Comparison of ENCODE assay signal across 19 cellular contexts in the genomic region with DNA sequence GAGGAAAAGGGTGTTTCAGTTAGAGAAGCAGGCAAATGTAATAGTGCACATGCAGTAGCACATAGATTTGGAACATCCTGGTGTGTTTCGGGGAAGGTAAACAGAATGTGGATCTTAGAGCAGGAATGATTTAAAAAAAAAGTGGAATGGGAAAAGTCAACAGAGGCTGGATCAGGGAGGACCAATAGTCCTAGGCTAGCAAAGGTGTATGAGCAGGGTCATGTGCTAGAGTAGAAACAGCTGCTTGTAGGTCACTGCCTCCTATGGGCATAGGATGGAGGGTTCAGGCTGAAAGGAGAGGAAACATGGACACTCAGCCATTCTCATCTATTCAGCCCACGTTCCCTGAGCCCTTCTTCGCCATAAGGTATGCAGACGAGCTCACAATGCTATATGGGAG.
"Had no signal": no experiment of that assay in that cellular context is flagged by ENCODE, and none has a peak within 500 bp of the region (broad histone marks: within the 10 kb centered on the region; RNA-seq: fewer than 3 reads in every experiment).

No MANE protein-coding gene starts in this region.

- H3K9me3 ChIP-seq: body of pancreas, esophagus squamous epithelium, psoas muscle, thoracic aorta had no signal

- H3K4me1 ChIP-seq: psoas muscle had no signal

- H3K27ac ChIP-seq: body of pancreas, esophagus squamous epithelium, psoas muscle, thoracic aorta had no signal

- H3K9me3 Mint-ChIP-seq: activated CD4-positive, alpha-beta T cell treated with anti-CD3 and anti-CD28 coated beads, Interleukin-2, amount 10 ng/mL, durations not matched to agents 7 days and 5 days; activated naive CD8-positive, alpha-beta T cell treated with anti-CD3 and anti-CD28 coated beads for 36 hours; central memory CD8-positive, alpha-beta T cell; natural killer cell treated with Interleukin-12 subunit alpha and Interleukin-12 subunit beta and Interleukin-15 and Interleukin-18, amount 100 ng/mL, for 72 hours; T-helper 2 cell treated with Interferon-gamma antibody and Interleukin-4, amounts not matched to agents 5 μg/mL and 100 μg/mL, for 36 hours had no signal

- ATAC-seq: body of pancreas; left ventricle myocardium superior; natural killer cell treated with Interleukin-12 subunit alpha and Interleukin-12 subunit beta and Interleukin-15 and Interleukin-18, amount 100 ng/mL, for 72 hours; psoas muscle had no signal

- FAIRE-seq: endothelial cell of umbilical vein, kidney had no signal

- H3K36me3 Mint-ChIP-seq: natural killer cell treated with Interleukin-12 subunit alpha and Interleukin-12 subunit beta and Interleukin-15 and Interleukin-18, amount 100 ng/mL, for 72 hours had no signal

- H3K4me3 ChIP-seq: body of pancreas, esophagus squamous epithelium, psoas muscle, thoracic aorta had no signal

- H3K27me3 Mint-ChIP-seq: activated CD4-positive, alpha-beta T cell treated with anti-CD3 and anti-CD28 coated beads, Interleukin-2, amount 10 ng/mL, durations not matched to agents 7 days and 5 days; activated naive CD8-positive, alpha-beta T cell treated with anti-CD3 and anti-CD28 coated beads for 36 hours; central memory CD8-positive, alpha-beta T cell; natural killer cell treated with Interleukin-12 subunit alpha and Interleukin-12 subunit beta and Interleukin-15 and Interleukin-18, amount 100 ng/mL, for 72 hours had no signal

- H3K4me3 Mint-ChIP-seq: activated CD4-positive, alpha-beta T cell treated with anti-CD3 and anti-CD28 coated beads, Interleukin-2, amount 10 ng/mL, durations not matched to agents 7 days and 5 days; activated naive CD8-positive, alpha-beta T cell treated with anti-CD3 and anti-CD28 coated beads for 36 hours; central memory CD8-positive, alpha-beta T cell; natural killer cell treated with Interleukin-12 subunit alpha and Interleukin-12 subunit beta and Interleukin-15 and Interleukin-18, amount 100 ng/mL, for 72 hours; T-helper 2 cell treated with Interferon-gamma antibody and Interleukin-4, amounts not matched to agents 5 μg/mL and 100 μg/mL, for 36 hours had no signal

- H3K27me3 ChIP-seq: body of pancreas, esophagus squamous epithelium had no signal

- H3K27ac Mint-ChIP-seq: activated CD4-positive, alpha-beta T cell treated with anti-CD3 and anti-CD28 coated beads, Interleukin-2, amount 10 ng/mL, durations not matched to agents 7 days and 5 days; activated naive CD8-positive, alpha-beta T cell treated with anti-CD3 and anti-CD28 coated beads for 36 hours; natural killer cell treated with Interleukin-12 subunit alpha and Interleukin-12 subunit beta and Interleukin-15 and Interleukin-18, amount 100 ng/mL, for 72 hours; T-helper 2 cell treated with Interferon-gamma antibody and Interleukin-4, amounts not matched to agents 5 μg/mL and 100 μg/mL, for 36 hours had no signal

- DNase-seq: activated CD4-positive, alpha-beta T cell treated with anti-CD3 and anti-CD28 coated beads, Interleukin-2, amount 10 ng/mL, durations not matched to agents 7 days and 5 days; activated CD8-positive, alpha-beta memory T cell treated with anti-CD3 and anti-CD28 coated beads, Interleukin-2, amount 50 U/mL, for 48 hours; activated naive CD8-positive, alpha-beta T cell treated with anti-CD3 and anti-CD28 coated beads for 36 hours; amygdala; body of pancreas; cortex of kidney; effector CD4-positive, alpha-beta T cell; esophagus squamous epithelium; hippocampal formation; kidney; left ventricle myocardium superior; mesenchymal stem cell; psoas muscle; stimulated activated CD4-positive, alpha-beta T cell treated with anti-CD3 and anti-CD28 coated beads, Interleukin-1b, Interleukin-23, amount 100 ng/mL, for 48 hours had no signal
